15 cellular contexts compared by ENCODE assay signal in the genomic region with DNA sequence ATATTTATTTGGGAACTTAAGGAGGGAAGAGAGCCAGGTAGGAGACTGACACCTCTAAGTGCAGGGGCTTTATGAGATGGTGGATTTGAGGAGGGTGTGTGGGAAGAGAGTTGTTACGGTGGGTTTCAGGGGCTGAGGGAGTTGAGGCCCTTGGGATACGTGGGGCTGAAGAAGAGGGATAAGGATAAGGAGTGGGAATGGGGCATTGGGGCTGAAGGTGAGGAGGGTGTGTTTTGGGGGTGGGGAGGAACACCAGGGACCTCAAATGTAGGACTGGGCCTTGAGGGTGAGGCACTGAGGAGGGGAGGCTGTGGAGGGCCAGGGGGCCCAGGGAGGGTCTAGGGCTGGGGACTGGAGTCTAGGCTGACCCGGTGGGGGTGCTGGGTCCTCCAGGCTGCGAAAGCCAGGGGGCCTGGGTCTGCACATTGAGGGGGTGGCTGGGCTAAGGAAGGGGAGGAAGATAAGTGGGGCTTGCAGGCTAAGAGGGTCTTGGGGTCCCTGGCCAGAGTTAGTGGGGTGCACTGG. TPM values are rescaled to one million over a fixed set of nuclear protein-coding genes. Genes with fewer than 3 reads are reported as not detected.
A peak's percentile ranks its signal among the peaks of the same experiment; 100 is the strongest.
DNase-seq lines count a peak whose midpoint lies in the region; ATAC-seq and TF ChIP-seq lines count a peak whose summit lies in the region.
"Had no signal": no experiment of that assay in that cellular context is flagged by ENCODE, and none has a peak within 500 bp of the region (broad histone marks: within the 10 kb centered on the region; RNA-seq: fewer than 3 reads in every experiment).

No MANE protein-coding gene starts in this region.

- H3K4me3 ChIP-seq in Caco-2 (ENCODE audit: low read depth, low read length) = no peak overlapping the region
- peak overlapping the region; percentile 45 for H3K4me3 ChIP-seq in psoas muscle

- H3K9me3 Mint-ChIP-seq in Caco-2 (ENCODE audit: unreplicated experiment) (no peaks in the 10 kb centered on the region), T-cell (no peaks in the 10 kb centered on the region)

- H3K4me1 Mint-ChIP-seq in Caco-2 (ENCODE audit: low read depth, unreplicated experiment) (peaks cover 36% of the 10 kb centered on the region), T-cell (peaks cover 29 to 34% (median 29%) of the 10 kb centered on the region in 3 donors)

- H3K27me3 Mint-ChIP-seq in Caco-2 (ENCODE audit: insufficient read depth, unreplicated experiment) (no peaks in the 10 kb centered on the region), T-cell (no peaks in the 10 kb centered on the region)

- WGBS in psoas muscle, 3 donors = 85 to 90% (median 86%) methylated on average over 4 of the region's 4 CpGs

- H3K4me3 Mint-ChIP-seq in Caco-2 (ENCODE audit: unreplicated experiment) (peak overlapping the region; percentile 63), T-cell (peak overlapping the region; percentile 68 to 78 (median 77))

- DNase-seq in Caco-2 (no peak), T-cell (no peak), epithelial cell of prostate (ENCODE audit: low read depth, low spot score) (no peak), psoas muscle (no peak), GF-D8 (lab: John Stamatoyannopoulos, UW) (no peak), AG20443 (ENCODE audit: low spot score) (no peak), NCI-H2196 (lab: John Stamatoyannopoulos, UW; ENCODE audit: unreplicated experiment) (no peak)
- DNase-seq: colonic mucosa, hypothalamus, NCI-H2081, occipital lobe, SJCRH30 had no signal

- BruUV-seq in Caco-2 (replicated peaks; lab: Mats Ljungman, UMichigan) = no TSS peak

- POLR2A ChIA-PET in Caco-2 (lab: Charles Lee) (no interaction called here), T-cell (lab: Charles Lee) (no interaction called here)

- H3K36me3 Mint-ChIP-seq in Caco-2 (ENCODE audit: insufficient read depth, unreplicated experiment) (no peaks in the 10 kb centered on the region), T-cell (peaks cover 6% of the 10 kb centered on the region)

- H3K27me3 ChIP-seq in Caco-2 (replicated peaks; ENCODE audit: control insufficient read depth, insufficient read depth, low read length) (no peaks in the 10 kb centered on the region), psoas muscle (ENCODE audit: insufficient read depth in 3 of 3, low read length in 2 of 3) (no peaks in the 10 kb centered on the region)
- H3K27me3 ChIP-seq: colonic mucosa, SJCRH30 had no signal

- H3K27ac ChIP-seq in epithelial cell of prostate (peak overlapping the region; percentile 98), psoas muscle (peak overlapping the region; percentile 96)

- H3K27ac Mint-ChIP-seq in Caco-2 (ENCODE audit: unreplicated experiment) (peak overlapping the region; percentile 80), T-cell (peak overlapping the region; percentile 76 to 84)

- ATAC-seq in T-cell (replicated peaks in 1 of 4) = no peak
- ATAC-seq in psoas muscle = no peak
- no peak for ATAC-seq in HG03135 (IDR thresholded peaks at IDR 0.05; ENCODE audit: unreplicated experiment)
- ATAC-seq: HCT116 had no signal

- CTCF ChIA-PET in Caco-2 (lab: Charles Lee) (no interaction called here), T-cell (lab: Charles Lee) (no interaction called here)

- H3K4me1 ChIP-seq in Caco-2 (peaks cover 36% of the 10 kb centered on the region), psoas muscle (peaks cover 37% of the 10 kb centered on the region)
- H3K4me1 ChIP-seq: SJCRH30 had no signal

- intact Hi-C loops in Caco-2 (cut with micrococcal nuclease; ENCODE audit: unreplicated experiment) = loop anchor here (10.0 kb wide), 1 partner anchor 62 kb away; the partner anchor contains the start of gene TMEM82
- intact Hi-C loops in psoas muscle (cut with DNase I) = no loop called here

- H3K9me3 ChIP-seq in Caco-2 = 0 out of 2 replicates have a peak, but pooled peaks cover 5% of the 10 kb centered on the region
- H3K9me3 ChIP-seq in psoas muscle = no peaks in the 10 kb centered on the region
- H3K9me3 ChIP-seq: colonic mucosa, SJCRH30 had no signal

- H3K36me3 ChIP-seq in Caco-2 (ENCODE audit: control insufficient read depth, insufficient read depth, low read length) = no peaks in the 10 kb centered on the region
- H3K36me3 ChIP-seq in psoas muscle (ENCODE audit: insufficient read depth in 1 of 2, low read depth in 1 of 2) = peaks cover 0 to under 1% of the 10 kb centered on the region in 2 donors
- H3K36me3 ChIP-seq: colonic mucosa, SJCRH30 had no signal

- no peak for TF ChIP-seq CTCF in Caco-2 (IDR thresholded peaks at IDR 0.05; ENCODE audit: insufficient read depth in 1 of 2, low read depth in 1 of 2, low read length in 1 of 2, severe bottlenecking in 1 of 2, unreplicated experiment in 1 of 2)
- no peak for TF ChIP-seq CTCF in psoas muscle (IDR thresholded peaks at IDR 0.05)

RNA-seq across cellular contexts. Expression of gene PLEKHM2, which starts 1.2 kb away (rescaled TPM):
- total RNA-seq in Caco-2 (2022) (33.3 and 38.6 TPM in 2 replicates), T-cell (10 to 100 TPM; 52.5 to 65.2 (median 59.6) TPM), psoas muscle (100 to 1,000 TPM; 137 to 177 (median 156) TPM)
- 100 to 1,000 TPM in 1 of 3 donors, 10 to 100 TPM in 2; 78.1 to 167 (median 86.8) TPM for polyA plus RNA-seq in psoas muscle

RNA-seq across cellular contexts. Expression of gene SLC25A34, which starts 53.1 kb away (rescaled TPM):
- total RNA-seq in Caco-2 (2022) = 0.49 and 1.1 TPM in 2 replicates
- total RNA-seq in T-cell = 1 to 10 TPM; 1.8 to 4.1 (median 2.6) TPM
- total RNA-seq in psoas muscle = 10 to 100 TPM in 3 of 4 donors, 1 to 10 TPM in 1; 6.1 to 48.2 (median 37.2) TPM
- 10 to 100 TPM in 1 of 3 donors, 1 to 10 TPM in 2; 1.3 to 10.1 (median 7.5) TPM for polyA plus RNA-seq in psoas muscle

RNA-seq across cellular contexts. Expression of gene TMEM82, which starts 59.4 kb away (rescaled TPM):
- 2.7 and 3.5 TPM in 2 replicates for total RNA-seq in Caco-2 (2022)
- total RNA-seq in T-cell = not detected
- total RNA-seq in psoas muscle = not detected
- polyA plus RNA-seq in psoas muscle = not detected
- total RNA-seq: activated CD8-positive, alpha-beta memory T cell treated with anti-CD3 and anti-CD28 coated beads for 36 hours; occipital lobe; SJCRH30 had no signal
